In the genomic region with DNA sequence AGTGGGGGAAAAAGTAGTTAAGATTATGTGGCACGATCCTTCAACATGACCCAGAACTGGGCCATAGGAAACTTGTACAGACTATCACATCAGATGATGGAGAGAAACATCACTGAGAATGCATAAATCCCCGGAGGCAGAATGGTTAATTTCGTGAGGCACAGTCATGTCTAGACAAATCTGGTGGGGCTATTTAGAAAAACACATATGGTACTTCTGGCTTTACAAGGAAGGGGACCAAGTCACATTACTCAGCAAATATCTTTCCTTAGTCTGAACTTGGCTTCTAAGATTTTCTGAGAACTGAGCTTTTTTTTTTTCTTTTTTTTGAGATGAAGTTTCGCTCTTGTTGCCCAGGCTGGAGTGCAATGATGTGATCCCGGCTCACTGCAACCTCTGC, we compare ENCODE assay signal across 18 cellular contexts. TPM values are rescaled to one million over a fixed set of nuclear protein-coding genes. Genes with fewer than 3 reads are reported as not detected.
DNase-seq lines count a peak whose midpoint lies in the region; ATAC-seq and TF ChIP-seq lines count a peak whose summit lies in the region.
"Had no signal": no experiment of that assay in that cellular context is flagged by ENCODE, and none has a peak within 500 bp of the region (broad histone marks: within the 10 kb centered on the region; RNA-seq: fewer than 3 reads in every experiment).

No MANE protein-coding gene starts in this region.

- TF ChIP-seq CTCF in mammary epithelial cell (conservative IDR thresholded peaks at IDR 0.05 in 1 of 2, IDR thresholded peaks at IDR 0.05 in 1 of 2; ENCODE audit: extremely low read depth in 1 of 2, insufficient read depth in 1 of 2, low read depth in 1 of 2, low read length in 2 of 2): no peak
- no peak for TF ChIP-seq CTCF in MCF 10A (IDR thresholded peaks at IDR 0.05; ENCODE audit: unreplicated experiment)
- no peak for TF ChIP-seq CTCF in esophagus squamous epithelium (IDR thresholded peaks at IDR 0.05)

- dilution Hi-C loops in mammary epithelial cell (cut with HindIII; ENCODE audit: low sequenced_read_pairs): no loop called here

- in situ Hi-C loops in mammary epithelial cell (cut with MboI; ENCODE audit: low sequenced_read_pairs in 2 of 2): loop anchor here in 1 of 2 donors (10.0 to 25.0 kb wide), 2 partner anchors 96 to 178 kb away; no protein-coding TSS in a partner anchor

- DNase-seq in mammary epithelial cell (peak; percentile 67), MCF 10A (ENCODE audit: unreplicated experiment) (no peak), esophagus squamous epithelium (lab: John Stamatoyannopoulos, UW) (no peak), OCI-M2 (lab: John Stamatoyannopoulos, UW; ENCODE audit: unreplicated experiment) (no peak), putamen (ENCODE audit: low spot score) (no peak)
- DNase-seq in stimulated activated effector memory CD8-positive, alpha-beta T cell treated with anti-CD3 and anti-CD28 coated beads, Interleukin-12 subunit alpha, Interleukin-12 subunit beta, amount 100 ng/mL, for 72 hours (ENCODE audit: low spot score in 2 of 2): no peak
- DNase-seq in stimulated activated CD8-positive, alpha-beta memory T cell treated with anti-CD3 and anti-CD28 coated beads, Interleukin-4, amount 100 ng/mL, for 48 hours: no peak
- DNase-seq: CD4-positive, alpha-beta memory T cell; GF-D8; NCI-H1048; NCI-H2107; NCI-H69; NK-92 treated with Interleukin-12 subunit alpha and Interleukin-12 subunit beta, amount 100 ng/mL, for 24 hours; PC-3; Right ventricle myocardium superior had no signal

- no peak overlapping the region for H3K27ac ChIP-seq in mammary epithelial cell (ENCODE audit: insufficient read depth, low read depth, low read length)
- peak overlapping the region in 3 of 4 donors; percentile 42 to 61 (median 47) for H3K27ac ChIP-seq in esophagus squamous epithelium
- H3K27ac ChIP-seq: A549 had no signal

- no peaks in the 10 kb centered on the region for H3K79me2 ChIP-seq in mammary epithelial cell (ENCODE audit: insufficient read depth, low read length)

- peaks cover 9% of the 10 kb centered on the region for H3K4me1 ChIP-seq in mammary epithelial cell (ENCODE audit: insufficient read depth, low read length)
- peaks cover 0 to 26% (median 5%) of the 10 kb centered on the region in 3 donors for H3K4me1 ChIP-seq in esophagus squamous epithelium
- H3K4me1 ChIP-seq: A549 had no signal

- no peak overlapping the region for H2AFZ ChIP-seq in mammary epithelial cell (ENCODE audit: low read depth, low read length)

- 47% methylated on average over 4 of the region's 5 CpGs for WGBS in mammary epithelial cell (ENCODE audit: low coverage, missing lambda C conversion rate)
- whole genome bisulfite sequencing in esophagus squamous epithelium, 2 donors: 37 to 59% methylated on average over 5 of the region's 5 CpGs

- H3K27ac Mint-ChIP-seq in MCF 10A (ENCODE audit: low read depth, unreplicated experiment): no peak overlapping the region
- H3K27ac Mint-ChIP-seq in activated T-helper 17 cell treated with anti-CD3 and anti-CD28 coated beads, Interleukin-2, amount 50 U/mL, for 72 hours: no peak overlapping the region
- no peak overlapping the region for H3K27ac Mint-ChIP-seq in stimulated activated effector memory CD8-positive, alpha-beta T cell treated with anti-CD3 and anti-CD28 coated beads, Interleukin-12 subunit alpha, Interleukin-12 subunit beta, amount 100 ng/mL, for 72 hours
- H3K27ac Mint-ChIP-seq: CD4-positive, alpha-beta memory T cell; IgD-negative memory B cell had no signal

- H3K36me3 ChIP-seq in mammary epithelial cell (ENCODE audit: insufficient read depth, low read length) (no peaks in the 10 kb centered on the region), esophagus squamous epithelium (no peaks in the 10 kb centered on the region)

- H3K9me3 Mint-ChIP-seq in MCF 10A (ENCODE audit: unreplicated experiment): no peaks in the 10 kb centered on the region
- no peaks in the 10 kb centered on the region for H3K9me3 Mint-ChIP-seq in activated T-helper 17 cell treated with anti-CD3 and anti-CD28 coated beads, Interleukin-2, amount 50 U/mL, for 72 hours
- H3K9me3 Mint-ChIP-seq in stimulated activated effector memory CD8-positive, alpha-beta T cell treated with anti-CD3 and anti-CD28 coated beads, Interleukin-12 subunit alpha, Interleukin-12 subunit beta, amount 100 ng/mL, for 72 hours: no peaks in the 10 kb centered on the region
- H3K9me3 Mint-ChIP-seq: CD4-positive, alpha-beta memory T cell; IgD-negative memory B cell had no signal

- H3K4me3 Mint-ChIP-seq in MCF 10A (ENCODE audit: unreplicated experiment): no peak overlapping the region
- H3K4me3 Mint-ChIP-seq in activated T-helper 17 cell treated with anti-CD3 and anti-CD28 coated beads, Interleukin-2, amount 50 U/mL, for 72 hours: no peak overlapping the region
- H3K4me3 Mint-ChIP-seq in stimulated activated effector memory CD8-positive, alpha-beta T cell treated with anti-CD3 and anti-CD28 coated beads, Interleukin-12 subunit alpha, Interleukin-12 subunit beta, amount 100 ng/mL, for 72 hours: no peak overlapping the region
- H3K4me3 Mint-ChIP-seq: IgD-negative memory B cell had no signal

- H3K27me3 ChIP-seq in mammary epithelial cell (ENCODE audit: insufficient read depth, low read length): no peaks in the 10 kb centered on the region
- H3K27me3 ChIP-seq in esophagus squamous epithelium: no peaks in the 10 kb centered on the region

- BruUV-seq in mammary epithelial cell (replicated peaks; lab: Mats Ljungman, UMichigan) (no TSS peak), MCF 10A (replicated peaks; lab: Mats Ljungman, UMichigan) (no TSS peak)

- H3K9ac ChIP-seq in mammary epithelial cell (ENCODE audit: insufficient read depth, low read length): no peak overlapping the region

- H4K20me1 ChIP-seq in mammary epithelial cell (ENCODE audit: insufficient read depth, low read length): no peaks in the 10 kb centered on the region

- peaks cover 16% of the 10 kb centered on the region for H3K4me1 Mint-ChIP-seq in MCF 10A (ENCODE audit: insufficient read depth, unreplicated experiment)
- peaks cover 5% of the 10 kb centered on the region for H3K4me1 Mint-ChIP-seq in activated T-helper 17 cell treated with anti-CD3 and anti-CD28 coated beads, Interleukin-2, amount 50 U/mL, for 72 hours
- peaks cover 7% of the 10 kb centered on the region for H3K4me1 Mint-ChIP-seq in stimulated activated effector memory CD8-positive, alpha-beta T cell treated with anti-CD3 and anti-CD28 coated beads, Interleukin-12 subunit alpha, Interleukin-12 subunit beta, amount 100 ng/mL, for 72 hours

- no peaks in the 10 kb centered on the region for H3K9me3 ChIP-seq in mammary epithelial cell (replicated peaks; ENCODE audit: insufficient read depth, low read length)
- no peaks in the 10 kb centered on the region for H3K9me3 ChIP-seq in esophagus squamous epithelium
- H3K9me3 ChIP-seq: A549 had no signal

- no peak for TF ChIP-seq POLR2A in esophagus squamous epithelium (IDR thresholded peaks at IDR 0.05)

- peak; percentile 47 for ATAC-seq in activated T-helper 17 cell treated with anti-CD3 and anti-CD28 coated beads, Interleukin-2, amount 50 U/mL, for 72 hours (replicated peaks)
- peak; percentile 78 for ATAC-seq in stimulated activated effector memory CD8-positive, alpha-beta T cell treated with anti-CD3 and anti-CD28 coated beads, Interleukin-12 subunit alpha, Interleukin-12 subunit beta, amount 100 ng/mL, for 72 hours
- ATAC-seq: A549, PC-3 had no signal

- H3K27me3 Mint-ChIP-seq in MCF 10A (ENCODE audit: insufficient read depth, unreplicated experiment): no peaks in the 10 kb centered on the region
- H3K27me3 Mint-ChIP-seq in activated T-helper 17 cell treated with anti-CD3 and anti-CD28 coated beads, Interleukin-2, amount 50 U/mL, for 72 hours: no peaks in the 10 kb centered on the region
- H3K27me3 Mint-ChIP-seq: IgD-negative memory B cell had no signal

- CTCF ChIA-PET in mammary epithelial cell (lab: Charles Lee; ENCODE audit: low non-redundant PET): no interaction called here
- CTCF ChIA-PET in MCF 10A (lab: Yijun Ruan, JAX): interaction anchor here (0.9 to 2.6 kb wide), 6 partner anchors 13 to 178 kb away, joined by 3 to 39 read pairs (median 10); no protein-coding TSS in a partner anchor

- H3K4me2 ChIP-seq in mammary epithelial cell (ENCODE audit: insufficient read depth, low read depth, low read length): peak overlapping the region; percentile 15
- H3K4me2 ChIP-seq: A549 had no signal

- POLR2A ChIA-PET in MCF 10A (lab: Yijun Ruan, JAX): interaction anchor here (0.6 to 3.1 kb wide), 5 partner anchors 13 to 179 kb away, joined by 3 to 22 read pairs (median 5); a partner anchor contains a TSS

- H3K36me3 Mint-ChIP-seq in MCF 10A (ENCODE audit: insufficient read depth, unreplicated experiment): peaks cover 2% of the 10 kb centered on the region
- no peaks in the 10 kb centered on the region for H3K36me3 Mint-ChIP-seq in activated T-helper 17 cell treated with anti-CD3 and anti-CD28 coated beads, Interleukin-2, amount 50 U/mL, for 72 hours (ENCODE audit: low read depth)
- H3K36me3 Mint-ChIP-seq in stimulated activated effector memory CD8-positive, alpha-beta T cell treated with anti-CD3 and anti-CD28 coated beads, Interleukin-12 subunit alpha, Interleukin-12 subunit beta, amount 100 ng/mL, for 72 hours: no peaks in the 10 kb centered on the region
- H3K36me3 Mint-ChIP-seq: CD4-positive, alpha-beta memory T cell had no signal

- intact Hi-C loops in mammary epithelial cell (cut with micrococcal nuclease): loop anchor here (5.0 kb wide), 1 partner anchor 121 kb away; no protein-coding TSS in a partner anchor
- intact Hi-C loops in MCF 10A (cut with micrococcal nuclease): no loop called here
- intact Hi-C loops in esophagus squamous epithelium (cut with DNase I): loop anchor here (10.0 kb wide), 1 partner anchor 178 kb away; no protein-coding TSS in a partner anchor

- H3K4me3 ChIP-seq in mammary epithelial cell (replicated peaks in 1 of 3; ENCODE audit: insufficient read depth in 1 of 3, low read depth in 2 of 3, low read length in 3 of 3): no peak overlapping the region
- no peak overlapping the region for H3K4me3 ChIP-seq in esophagus squamous epithelium
- H3K4me3 ChIP-seq: A549 had no signal

RNA-seq across cellular contexts. Expression of a gene that starts 9.2 kb away (rescaled TPM):
- total RNA-seq in mammary epithelial cell: 1 to 10 TPM; 1.2 to 1.3 TPM
- 1.9 TPM for polyA plus RNA-seq in mammary epithelial cell
- polyA minus RNA-seq in mammary epithelial cell: not detected
- 1.1 and 1.7 TPM in 2 replicates for total RNA-seq in MCF 10A (2022)
- 1 to 10 TPM; 1.8 to 2.2 TPM for total RNA-seq in activated T-helper 17 cell treated with anti-CD3 and anti-CD28 coated beads, Interleukin-2, amount 50 U/mL, for 72 hours
- total RNA-seq in esophagus squamous epithelium: 1 to 10 TPM in 1 of 4 donors, under 1 TPM in 3; 0.64 to 1.8 (median 0.78) TPM

RNA-seq across cellular contexts. Expression of a gene that starts 30.8 kb away (rescaled TPM):
- 10 to 100 TPM; 32.3 to 48.1 TPM for total RNA-seq in mammary epithelial cell
- polyA plus RNA-seq in mammary epithelial cell: 6.5 TPM
- 37.1 TPM for polyA minus RNA-seq in mammary epithelial cell
- total RNA-seq in MCF 10A (2022): 44.2 and 50.6 TPM in 2 replicates
- total RNA-seq in activated T-helper 17 cell treated with anti-CD3 and anti-CD28 coated beads, Interleukin-2, amount 50 U/mL, for 72 hours: 10 to 100 TPM; 48.9 to 66.7 TPM
- 10 to 100 TPM; 22.4 to 36.0 (median 30.5) TPM for total RNA-seq in esophagus squamous epithelium

RNA-seq across cellular contexts. Expression of a gene that starts 58.1 kb away (rescaled TPM):
- 100 to 1,000 TPM; 196 to 351 TPM for total RNA-seq in mammary epithelial cell
- polyA plus RNA-seq in mammary epithelial cell: 141 TPM
- polyA minus RNA-seq in mammary epithelial cell: 123 TPM
- 78.2 and 101 TPM in 2 replicates for total RNA-seq in MCF 10A (2022)
- not detected for total RNA-seq in activated T-helper 17 cell treated with anti-CD3 and anti-CD28 coated beads, Interleukin-2, amount 50 U/mL, for 72 hours
- total RNA-seq in esophagus squamous epithelium: 10 to 100 TPM; 28.2 to 46.0 (median 29.4) TPM
- total RNA-seq: CD4-positive, alpha-beta memory T cell had no signal
- polyA plus RNA-seq: CD4-positive, alpha-beta memory T cell; IgD-negative memory B cell had no signal

Comparison
In these comparisons a context has a peak if more than half of its experiments do, and no peak if none do; other contexts are left out.
1. RNA of a gene that starts 58.1 kb away (total RNA-seq): 196 to 351 TPM in mammary epithelial cell, 78.2 to 101 TPM in MCF 10A and 28.2 to 46.0 TPM in esophagus squamous epithelium; not detected in activated T-helper 17 cell treated with anti-CD3 and anti-CD28 coated beads, Interleukin-2, amount 50 U/mL, for 72 hours; every median in the first group is over 10 times any median in the second.